Comparison of ENCODE assay signal across 25 cellular contexts in genomic region chr6:10193321-10193720, GRCh38.
"Had no signal": no experiment of that assay in that cellular context is flagged by ENCODE, and none has a peak within 500 bp of the region (broad histone marks: within the 10 kb centered on the region; RNA-seq: fewer than 3 reads in every experiment).

No MANE protein-coding gene starts in this region.

- FAIRE-seq: endometrium, islet of Langerhans, keratinocyte had no signal

- H3K4me3 ChIP-seq: colonic mucosa, esophagus squamous epithelium, gastrocnemius medialis, heart right ventricle, left lung, mucosa of descending colon had no signal

- H3K4me1 ChIP-seq: colonic mucosa, gastrocnemius medialis, heart right ventricle, left lung had no signal

- H3K27ac ChIP-seq: colonic mucosa, epithelial cell of prostate, esophagus squamous epithelium, gastrocnemius medialis, heart right ventricle, left lung had no signal

- H3K9me3 ChIP-seq: colonic mucosa, esophagus squamous epithelium, gastrocnemius medialis, heart right ventricle, left lung, mucosa of descending colon had no signal

- DNase-seq: colonic mucosa; cortex of kidney; effector CD8-positive, alpha-beta T cell; effector memory CD8-positive, alpha-beta T cell; endodermal cell; erythroblast; esophagus squamous epithelium; foreskin fibroblast; foreskin melanocyte; gastrocnemius medialis; glutamatergic neuron; head of caudate nucleus; heart right ventricle; hippocampal formation; left cardiac atrium; left lung; left ventricle myocardium superior; mesenchymal stem cell; mucosa of descending colon; naive B cell had no signal

- H3K27me3 ChIP-seq: colonic mucosa, esophagus squamous epithelium, gastrocnemius medialis, heart right ventricle, left lung had no signal

- H3K36me3 ChIP-seq: colonic mucosa, esophagus squamous epithelium, gastrocnemius medialis, heart right ventricle, left lung had no signal

- ATAC-seq: effector memory CD8-positive, alpha-beta T cell; esophagus mucosa; gastrocnemius medialis; heart right ventricle; left cardiac atrium; left lung; left ventricle myocardium superior; mucosa of descending colon had no signal
